ENCODE assay signal across 22 cellular contexts in the genomic region with DNA sequence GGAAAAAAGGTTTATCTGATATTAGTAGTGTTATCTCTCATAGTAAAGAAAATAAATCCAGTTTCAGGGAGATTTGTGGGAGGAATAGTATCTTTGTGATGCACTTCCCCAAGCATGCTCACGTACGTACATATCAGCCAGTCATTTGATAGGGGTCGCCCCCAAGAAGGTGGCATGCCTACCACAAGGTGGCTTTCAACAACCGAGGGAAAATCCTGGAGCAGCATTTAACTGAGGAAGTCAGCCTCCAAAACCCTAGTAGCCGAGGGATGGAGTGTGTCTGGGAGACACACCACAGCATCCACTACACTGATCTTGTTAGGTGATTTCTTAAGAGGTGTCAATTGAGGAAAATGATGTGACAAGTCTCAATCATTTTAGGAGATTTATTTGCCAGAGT.
DNase-seq lines count a peak whose midpoint lies in the region; ATAC-seq and TF ChIP-seq lines count a peak whose summit lies in the region.
"Had no signal": no experiment of that assay in that cellular context is flagged by ENCODE, and none has a peak within 500 bp of the region (broad histone marks: within the 10 kb centered on the region; RNA-seq: fewer than 3 reads in every experiment).

No MANE protein-coding gene starts in this region.

- H3K4me3 ChIP-seq in H7 (ENCODE audit: insufficient read depth, low read depth, low read length) (no peak overlapping the region), NT2/D1 (ENCODE audit: insufficient read length, low read depth) (no peak overlapping the region), trophoblast cell (ENCODE audit: low read depth, low read length) (no peak overlapping the region)
- H3K4me3 ChIP-seq: esophagus squamous epithelium, smooth muscle cell, tibial artery had no signal

- no peaks in the 10 kb centered on the region for H3K79me2 ChIP-seq in trophoblast cell (ENCODE audit: control insufficient read depth, insufficient read depth, low read length, poor library complexity)

- H3K23ac ChIP-seq in trophoblast cell (ENCODE audit: low read length), result no peak overlapping the region

- H2BK5ac ChIP-seq in trophoblast cell (ENCODE audit: low read depth, low read length, poor library complexity), result no peak overlapping the region

- no peak overlapping the region for H2BK120ac ChIP-seq in trophoblast cell (ENCODE audit: insufficient read depth, low read length, poor library complexity)

- H3K9me3 ChIP-seq in NT2/D1 (ENCODE audit: insufficient read depth, low read length) (peaks cover 4% of the 10 kb centered on the region; the same call in 1 of the 2 replicates), trophoblast cell (ENCODE audit: insufficient read depth, low read depth, low read length) (peaks cover 2% of the 10 kb centered on the region)
- H3K9me3 ChIP-seq: neutrophil, tibial artery had no signal

- H3K36me3 ChIP-seq in H7 (replicated peaks; ENCODE audit: control insufficient read depth, insufficient read depth, low read length) (no peaks in the 10 kb centered on the region), NT2/D1 (ENCODE audit: insufficient read depth, insufficient read length, low read length) (no peaks in the 10 kb centered on the region), trophoblast cell (ENCODE audit: control insufficient read depth in 1 of 2, insufficient read depth in 2 of 2, low read length in 2 of 2) (no peaks in the 10 kb centered on the region)
- H3K36me3 ChIP-seq: esophagus squamous epithelium, neutrophil, tibial artery had no signal

- H3K4me2 ChIP-seq in trophoblast cell (ENCODE audit: low read length), result no peak overlapping the region
- H3K4me2 ChIP-seq: smooth muscle cell had no signal

- H2AK5ac ChIP-seq in trophoblast cell (ENCODE audit: low read length), result no peak overlapping the region

- H3K27ac ChIP-seq in trophoblast cell (ENCODE audit: low read depth, low read length), result no peak overlapping the region
- H3K27ac ChIP-seq: esophagus squamous epithelium, neutrophil, tibial artery had no signal

- no peaks in the 10 kb centered on the region for H3K4me1 Mint-ChIP-seq in endothelial cell (ENCODE audit: unreplicated experiment)
- H3K4me1 Mint-ChIP-seq: activated naive CD4-positive, alpha-beta T cell treated with anti-CD3 and anti-CD28 coated beads, Interleukin-2, amount 10 ng/mL, durations not matched to agents 7 days and 5 days; IgD-negative memory B cell; immature natural killer cell had no signal

- no peak overlapping the region for H3K14ac ChIP-seq in trophoblast cell (ENCODE audit: low read length)

- H3K4me3 Mint-ChIP-seq in endothelial cell (ENCODE audit: unreplicated experiment), result no peak overlapping the region
- H3K4me3 Mint-ChIP-seq: activated naive CD4-positive, alpha-beta T cell treated with anti-CD3 and anti-CD28 coated beads, Interleukin-2, amount 10 ng/mL, durations not matched to agents 7 days and 5 days; IgD-negative memory B cell; immature natural killer cell had no signal

- peak overlapping the region; percentile 51 for H4K12ac ChIP-seq in trophoblast cell (ENCODE audit: low read depth, low read length)

- no peaks in the 10 kb centered on the region for H3K4me1 ChIP-seq in NT2/D1 (ENCODE audit: insufficient read depth, insufficient read length)
- H3K4me1 ChIP-seq in trophoblast cell (ENCODE audit: control insufficient read depth in 1 of 2, insufficient read depth in 2 of 2, low read length in 2 of 2), result no peaks in the 10 kb centered on the region
- H3K4me1 ChIP-seq: esophagus squamous epithelium, tibial artery had no signal

- H3K9ac ChIP-seq in NT2/D1 (ENCODE audit: insufficient read length, low read depth), result no peak overlapping the region
- peak overlapping the region; percentile 34 for H3K9ac ChIP-seq in trophoblast cell (ENCODE audit: low read length)

- H3K9me3 Mint-ChIP-seq in endothelial cell (ENCODE audit: unreplicated experiment), result no peaks in the 10 kb centered on the region

- no peaks in the 10 kb centered on the region for H3K27me3 Mint-ChIP-seq in endothelial cell (ENCODE audit: unreplicated experiment)
- H3K27me3 Mint-ChIP-seq: activated naive CD4-positive, alpha-beta T cell treated with anti-CD3 and anti-CD28 coated beads, Interleukin-2, amount 10 ng/mL, durations not matched to agents 7 days and 5 days; IgD-negative memory B cell had no signal

- H3K27ac Mint-ChIP-seq in endothelial cell (ENCODE audit: unreplicated experiment), result no peak overlapping the region
- H3K27ac Mint-ChIP-seq: activated naive CD4-positive, alpha-beta T cell treated with anti-CD3 and anti-CD28 coated beads, Interleukin-2, amount 10 ng/mL, durations not matched to agents 7 days and 5 days; IgD-negative memory B cell; immature natural killer cell had no signal

- no peak for TF ChIP-seq POLR2A in GM18505 (IDR thresholded peaks at IDR 0.05; ENCODE audit: borderline replicate concordance, extremely low read depth, insufficient read depth, insufficient read length)

- peak; percentile 29 for TF ChIP-seq CTCF in endothelial cell (IDR thresholded peaks at IDR 0.05; ENCODE audit: unreplicated experiment)

- H2BK12ac ChIP-seq in trophoblast cell (ENCODE audit: low read length), result no peak overlapping the region

- no peaks in the 10 kb centered on the region for H3K79me1 ChIP-seq in trophoblast cell (ENCODE audit: low read length)

- H3K36me3 Mint-ChIP-seq in endothelial cell (ENCODE audit: low read depth, unreplicated experiment), result no peaks in the 10 kb centered on the region
- H3K36me3 Mint-ChIP-seq: activated naive CD4-positive, alpha-beta T cell treated with anti-CD3 and anti-CD28 coated beads, Interleukin-2, amount 10 ng/mL, durations not matched to agents 7 days and 5 days had no signal

- H4K91ac ChIP-seq in trophoblast cell (ENCODE audit: low read depth, low read length), result no peak overlapping the region

- no peak overlapping the region for H3K4ac ChIP-seq in trophoblast cell (ENCODE audit: low read depth, low read length)

- no peak overlapping the region for H4K8ac ChIP-seq in trophoblast cell (ENCODE audit: low read depth, low read length)

- no peaks in the 10 kb centered on the region for H3K27me3 ChIP-seq in H7 (ENCODE audit: control insufficient read depth, insufficient read depth, low read length)
- H3K27me3 ChIP-seq in NT2/D1 (ENCODE audit: insufficient read depth, insufficient read length), result no peaks in the 10 kb centered on the region
- no peaks in the 10 kb centered on the region for H3K27me3 ChIP-seq in trophoblast cell (ENCODE audit: insufficient read depth, low read length)
- H3K27me3 ChIP-seq: esophagus squamous epithelium, neutrophil, tibial artery had no signal

- H3K18ac ChIP-seq in trophoblast cell (ENCODE audit: low read length), result no peak overlapping the region

- no CpG with 5 or more reads among the region's 5 CpGs for WGBS in trophoblast cell (ENCODE audit: extremely low coverage, insufficient coverage, insufficient read length)

- no peak overlapping the region for H2AFZ ChIP-seq in trophoblast cell (ENCODE audit: insufficient read depth, low read length, poor library complexity)

- ATAC-seq in GM18505 (IDR thresholded peaks at IDR 0.05; ENCODE audit: unreplicated experiment), result no peak
- ATAC-seq: activated CD4-positive, CD25-positive, alpha-beta regulatory T cell treated with anti-CD3 and anti-CD28 coated beads, Interleukin-2, amount 50 U/mL, for 24 hours; stimulated activated naive CD8-positive, alpha-beta T cell treated with anti-CD3 and anti-CD28 coated beads, Interleukin-15, Interleukin-2, amounts not matched to agents 100 U/mL and 50 U/mL, for 24 hours had no signal

- DNase-seq in H7 (peak; percentile 2), NT2/D1 (ENCODE audit: low read depth, low spot score) (peak; percentile 36), endothelial cell (ENCODE audit: low spot score) (no peak), trophoblast cell (no peak), dedifferentiated amniotic fluid mesenchymal stem cell (ENCODE audit: extremely low spot score) (no peak), ecto neural progenitor cell (ENCODE audit: low spot score) (no peak)
- DNase-seq: activated CD8-positive, alpha-beta memory T cell treated with anti-CD3 and anti-CD28 coated beads for 24 hours; activated naive CD4-positive, alpha-beta T cell treated with anti-CD3 and anti-CD28 coated beads, Interleukin-2, amount 10 ng/mL, durations not matched to agents 7 days and 5 days; activated T-cell treated with anti-CD3 and anti-CD28 coated beads, Interleukin-2, amount 50 U/mL, for 48 hours; caudate nucleus; effector CD8-positive, alpha-beta T cell; esophagus squamous epithelium; immature natural killer cell; NCI-H1436 treated with DMSO at 0.1 percent for 48 hours; stimulated activated CD4-positive, alpha-beta T cell treated with anti-CD3 and anti-CD28 coated beads, Interleukin-2, amount 100 ng/mL, for 48 hours; stimulated activated naive CD8-positive, alpha-beta T cell treated with anti-CD3 and anti-CD28 coated beads, Interleukin-15, Interleukin-2, amounts not matched to agents 100 U/mL and 50 U/mL, for 24 hours; tibial artery had no signal

Comparison
In these comparisons a context has a peak if more than half of its experiments do, and no peak if none do; other contexts are left out.
1. DNase-seq: peak in H7 (single experiment) and NT2/D1 (single experiment); none in endothelial cell (single experiment), trophoblast cell (0 of 2), dedifferentiated amniotic fluid mesenchymal stem cell (single experiment) and ecto neural progenitor cell (single experiment).